ENCODE assay signal across 17 cellular contexts in genomic region chr9:112726428-112726827, GRCh38. TPM values are rescaled to one million over a fixed set of nuclear protein-coding genes. Genes with fewer than 3 reads are reported as not detected.
DNase-seq lines count a peak whose midpoint lies in the region; ATAC-seq lines count a peak whose summit lies in the region.
"Had no signal": no experiment of that assay in that cellular context is flagged by ENCODE, and none has a peak within 500 bp of the region (broad histone marks: within the 10 kb centered on the region; RNA-seq: fewer than 3 reads in every experiment).

No MANE protein-coding gene starts in this region.

- peak overlapping the region; percentile 2 to 77 (median 50) for H3K4me3 Mint-ChIP-seq in naive B cell
- H3K4me3 Mint-ChIP-seq: central memory CD8-positive, alpha-beta T cell had no signal

- peak overlapping the region in 5 of 6 donors; percentile 21 to 95 (median 63) for H3K27ac Mint-ChIP-seq in naive B cell

- peaks cover 0 to 2% (median 0%) of the 10 kb centered on the region in 7 donors for H3K9me3 Mint-ChIP-seq in naive B cell
- H3K9me3 Mint-ChIP-seq: central memory CD8-positive, alpha-beta T cell had no signal

- no peaks in the 10 kb centered on the region for H3K36me3 Mint-ChIP-seq in naive B cell

- no peaks in the 10 kb centered on the region for H3K27me3 Mint-ChIP-seq in naive B cell
- H3K27me3 Mint-ChIP-seq: central memory CD8-positive, alpha-beta T cell had no signal

- DNase-seq in NOMO-1 treated with DMSO at 0.1 percent for 48 hours (lab: John Stamatoyannopoulos, UW; ENCODE audit: unreplicated experiment), result peak; percentile 36
- peak; percentile 24 for DNase-seq in naive B cell
- DNase-seq in inferior parietal cortex (ENCODE audit: extremely low spot score), result no peak
- DNase-seq in HUDEP-2 (lab: John Stamatoyannopoulos, UW; ENCODE audit: unreplicated experiment in 76 of 76), result no peak
- no peak for DNase-seq in hypothalamus (lab: John Stamatoyannopoulos, UW)
- DNase-seq in substantia nigra (lab: John Stamatoyannopoulos, UW), result no peak
- DNase-seq: activated naive CD4-positive, alpha-beta T cell; left ventricle myocardium superior; NCI-H1417; NCI-H2171 treated with DMSO at 0.1 percent for 48 hours; NCI-H748 treated with DMSO at 0.1 percent for 48 hours; RPMI8226; stimulated activated naive CD8-positive, alpha-beta T cell treated with anti-CD3 and anti-CD28 coated beads, Interleukin-15, Interleukin-2, amounts not matched to agents 100 U/mL and 50 U/mL, for 24 hours had no signal

- ATAC-seq in GM18511 (IDR thresholded peaks at IDR 0.05; ENCODE audit: unreplicated experiment) (peak; percentile 80), HG02870 (IDR thresholded peaks at IDR 0.05; ENCODE audit: unreplicated experiment) (peak; percentile 68), naive B cell (ENCODE audit: low read depth in 2 of 2) (peak; percentile 88 to 93)
- ATAC-seq: esophagus mucosa had no signal

- no peak overlapping the region for H3K27ac ChIP-seq in substantia nigra (ENCODE audit: low read depth, low read length, poor library complexity, severe bottlenecking)

- peaks cover 15 to 24% (median 20%) of the 10 kb centered on the region in 3 donors for H3K4me1 Mint-ChIP-seq in naive B cell
- H3K4me1 Mint-ChIP-seq: central memory CD8-positive, alpha-beta T cell had no signal

RNA-seq across cellular contexts. Expression of gene INIP, which starts 8.5 kb away (rescaled TPM):
- 10 to 100 TPM; 25.0 to 44.8 (median 38.2) TPM for polyA plus RNA-seq in naive B cell (ENCODE audit: low read depth in 6 of 6)

RNA-seq across cellular contexts. Expression of gene SNX30, which starts 24.1 kb away (rescaled TPM):
- polyA plus RNA-seq in naive B cell (ENCODE audit: low read depth in 6 of 6), result 1 to 10 TPM; 1.6 to 5.3 (median 4.5) TPM

Comparison
In these comparisons a context has a peak if more than half of its experiments do, and no peak if none do; other contexts are left out.
1. DNase-seq: peak in NOMO-1 treated with DMSO at 0.1 percent for 48 hours (single experiment) and naive B cell (single experiment); none in inferior parietal cortex (single experiment), HUDEP-2 (0 of 76), hypothalamus (0 of 51) and substantia nigra (0 of 49).
2. Peak in every context shown above with its lines, with median percentiles within 50 percentile points of each other: ATAC-seq.